ENCODE assay signal across 1 cellular context in the genomic region with DNA sequence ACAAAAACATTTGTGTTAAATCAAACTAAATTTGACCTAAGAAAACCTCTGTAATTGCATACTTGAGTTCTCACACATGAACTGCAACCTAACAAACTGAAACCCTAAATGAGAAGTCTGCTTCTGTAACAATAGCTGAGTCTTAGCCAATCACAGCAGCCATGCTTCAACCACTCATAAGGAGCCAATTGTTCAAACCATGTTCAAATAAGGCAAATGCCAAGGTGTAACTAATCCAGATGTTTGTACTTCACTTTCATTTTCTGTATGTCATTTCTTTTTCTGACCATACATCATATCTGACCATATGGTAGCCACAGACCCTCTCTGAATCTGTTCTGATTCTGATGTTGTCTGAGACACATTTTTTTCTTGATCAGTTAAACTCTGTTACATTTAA.
TF ChIP-seq lines count a peak whose summit lies in the region.

No MANE protein-coding gene starts in this region.

TF ChIP-seq in IMR-90, 13 proteins besides CTCF, POLR2A, EP300 and RAD21:
- no peak for TF ChIP-seq BHLHE40 (IDR thresholded peaks at IDR 0.05; ENCODE audit: low read depth, low read length)
- no peak for TF ChIP-seq RCOR1 (IDR thresholded peaks at IDR 0.05; ENCODE audit: insufficient replicate concordance, low read length)
- TF ChIP-seq CEBPB (IDR thresholded peaks at IDR 0.05; ENCODE audit: low read depth, low read length): no peak
- TF ChIP-seq MAZ (IDR thresholded peaks at IDR 0.05; ENCODE audit: borderline replicate concordance, low read depth, low read length): no peak
- no peak for TF ChIP-seq NFE2L2 (IDR thresholded peaks at IDR 0.05; ENCODE audit: low read depth, low read length)
- no peak for TF ChIP-seq RFX5 (IDR thresholded peaks at IDR 0.05; ENCODE audit: low read depth, low read length)
TF ChIP-seq in IMR-90: peak in this region for 0.
